In the genomic region with DNA sequence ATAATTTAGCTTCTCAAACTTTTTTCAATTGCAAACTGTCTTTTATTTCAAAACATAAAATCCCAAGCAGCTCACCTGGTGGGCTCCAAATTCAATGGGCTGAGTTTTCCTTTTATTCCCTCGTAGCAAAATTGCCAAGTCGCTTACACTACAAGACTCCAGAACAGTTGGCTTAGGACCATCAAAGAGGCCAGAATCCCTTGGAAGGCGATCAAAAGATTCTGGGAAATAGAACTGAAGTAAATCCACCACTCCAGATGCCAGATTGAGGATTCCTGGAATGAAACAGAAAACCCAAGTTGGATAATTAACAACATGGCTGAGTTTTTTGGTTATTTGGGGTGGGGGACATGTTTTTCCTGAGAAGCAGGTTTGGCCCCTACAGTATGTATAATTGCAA, we compare ENCODE assay signal across 23 cellular contexts.
DNase-seq lines count a peak whose midpoint lies in the region; ATAC-seq and TF ChIP-seq lines count a peak whose summit lies in the region.
"Had no signal": no experiment of that assay in that cellular context is flagged by ENCODE, and none has a peak within 500 bp of the region (broad histone marks: within the 10 kb centered on the region; RNA-seq: fewer than 3 reads in every experiment).

No MANE protein-coding gene starts in this region.

- POLR2A ChIA-PET in naive thymus-derived CD4-positive, alpha-beta T cell (lab: Charles Lee), result no interaction called here

- DNase-seq in DMS 273 (lab: John Stamatoyannopoulos, UW; ENCODE audit: unreplicated experiment) (peak; percentile 34), DMS 273 treated with DMSO at 0.1 percent for 48 hours (lab: John Stamatoyannopoulos, UW) (no peak), fibroblast of gingiva (ENCODE audit: low read depth) (peak; percentile 21), midbrain (lab: John Stamatoyannopoulos, UW) (peak; percentile 14), H9 (no peak)
- DNase-seq in naive thymus-derived CD4-positive, alpha-beta T cell, result no peak
- DNase-seq: DMS53, GOT3, HCEC 1CT, IMR-90, KG1, MG63, NCI-H1105 treated with DMSO at 0.1 percent for 48 hours, NCI-H146, NCI-H2029, NCI-H2227 treated with DMSO at 0.1 percent for 48 hours, NCI-H526 treated with DMSO at 0.1 percent for 48 hours, Right ventricle myocardium superior, RPMI8226 had no signal

- H3K4me3 Mint-ChIP-seq in H9, result no peak overlapping the region
- H3K4me3 Mint-ChIP-seq in naive thymus-derived CD4-positive, alpha-beta T cell, result no peak overlapping the region

- no peaks in the 10 kb centered on the region for H3K4me1 Mint-ChIP-seq in H9
- H3K4me1 Mint-ChIP-seq in naive thymus-derived CD4-positive, alpha-beta T cell, result peaks cover 0 to 9% (median 4%) of the 10 kb centered on the region in 7 donors

- no peaks in the 10 kb centered on the region for H3K79me2 ChIP-seq in H9 (ENCODE audit: insufficient read depth, low read length)

- H2BK20ac ChIP-seq in H9 (ENCODE audit: low read depth, low read length, poor library complexity, severe bottlenecking), result no peak overlapping the region

- H3K27me3 ChIP-seq in H9 (ENCODE audit: insufficient read depth, low read length), result no peaks in the 10 kb centered on the region
- H3K27me3 ChIP-seq in naive thymus-derived CD4-positive, alpha-beta T cell (ENCODE audit: control insufficient read depth in 2 of 2, insufficient read depth in 2 of 2, low read length in 2 of 2), result no peaks in the 10 kb centered on the region
- H3K27me3 ChIP-seq: MG63, SJSA1 had no signal

- H3K27me3 Mint-ChIP-seq in H9 (ENCODE audit: low read depth), result no peaks in the 10 kb centered on the region; the same call in 1 of the 2 replicates
- H3K27me3 Mint-ChIP-seq in naive thymus-derived CD4-positive, alpha-beta T cell, result no peaks in the 10 kb centered on the region

- no peak overlapping the region for H4K91ac ChIP-seq in H9 (ENCODE audit: insufficient read length, low read depth, low read length)

- ATAC-seq in GM19328 (IDR thresholded peaks at IDR 0.05; ENCODE audit: unreplicated experiment), result no peak
- no peak for ATAC-seq in HG03135 (IDR thresholded peaks at IDR 0.05; ENCODE audit: unreplicated experiment)
- ATAC-seq in naive thymus-derived CD4-positive, alpha-beta T cell, result no peak

- no peaks in the 10 kb centered on the region for H3K79me1 ChIP-seq in H9 (ENCODE audit: insufficient read depth, low read depth, low read length, poor library complexity, severe bottlenecking)

- H3K36me3 Mint-ChIP-seq in H9 (ENCODE audit: insufficient read depth in 1 of 3, low read depth in 3 of 3), result peaks cover 0 to 2% (median under 1%) of the 10 kb centered on the region in 3 experiments; a peak in 3 of 7 replicates
- H3K36me3 Mint-ChIP-seq in naive thymus-derived CD4-positive, alpha-beta T cell, result peaks cover 35 to 79% (median 52%) of the 10 kb centered on the region in 5 donors

- H2AFZ ChIP-seq in H9 (ENCODE audit: low read length), result no peak overlapping the region

- no peak overlapping the region for H2BK15ac ChIP-seq in H9 (ENCODE audit: low read depth, low read length)

- no peak overlapping the region for H3K14ac ChIP-seq in H9 (ENCODE audit: insufficient read depth, low read length)

- no peaks in the 10 kb centered on the region for H4K20me1 ChIP-seq in H9 (ENCODE audit: control insufficient read depth, insufficient read depth, insufficient read length)

- H2BK120ac ChIP-seq in H9 (ENCODE audit: low read depth, low read length, poor library complexity, severe bottlenecking), result no peak overlapping the region

- H2BK5ac ChIP-seq in H9 (ENCODE audit: insufficient read length, low read length), result no peak overlapping the region

- H3K36me3 ChIP-seq in naive thymus-derived CD4-positive, alpha-beta T cell (ENCODE audit: control insufficient read depth in 2 of 3, insufficient read depth in 3 of 3, low read length in 3 of 3), result peaks cover 30 to 92% (median 42%) of the 10 kb centered on the region in 3 experiments
- H3K36me3 ChIP-seq: MG63, SJSA1 had no signal

- H4K5ac ChIP-seq in H9 (ENCODE audit: insufficient read length, low read depth, low read length), result no peak overlapping the region

- H3T11ph ChIP-seq in H9 (ENCODE audit: low read length), result no peak overlapping the region

- no peaks in the 10 kb centered on the region for H3K23me2 ChIP-seq in H9 (ENCODE audit: insufficient read length, low read depth, low read length, poor library complexity, severe bottlenecking)

- no peak overlapping the region for H4K8ac ChIP-seq in H9 (replicated peaks; ENCODE audit: insufficient read length, low read depth, low read length)

- no peak overlapping the region for H3K4me2 ChIP-seq in H9 (ENCODE audit: insufficient read depth, insufficient read length, low read length)

- H3K4ac ChIP-seq in H9 (ENCODE audit: low read depth, low read length), result no peak overlapping the region

- H3K23ac ChIP-seq in H9 (ENCODE audit: insufficient read length, low read depth, low read length), result no peak overlapping the region

- no peaks in the 10 kb centered on the region for H3K9me3 ChIP-seq in H9 (ENCODE audit: control insufficient read depth, low read depth, low read length)
- no peaks in the 10 kb centered on the region for H3K9me3 ChIP-seq in naive thymus-derived CD4-positive, alpha-beta T cell (ENCODE audit: control insufficient read depth in 2 of 3, low read length in 3 of 3)
- H3K9me3 ChIP-seq: MG63, SJSA1 had no signal

- no peak overlapping the region for H3K9ac ChIP-seq in H9 (ENCODE audit: extremely low read depth, insufficient read length, low read length)

- TF ChIP-seq CTCF in H9 (conservative IDR thresholded peaks at IDR 0.05), result no peak

- no peak overlapping the region for H3K4me3 ChIP-seq in naive thymus-derived CD4-positive, alpha-beta T cell (ENCODE audit: low read length)
- H3K4me3 ChIP-seq: MG63, SJSA1 had no signal

- no peak overlapping the region for H2BK12ac ChIP-seq in H9 (ENCODE audit: insufficient read length, low read depth, low read length)

- H3K4me1 ChIP-seq in H9 (ENCODE audit: insufficient read depth, low read length), result no peaks in the 10 kb centered on the region
- no peaks in the 10 kb centered on the region for H3K4me1 ChIP-seq in naive thymus-derived CD4-positive, alpha-beta T cell (ENCODE audit: control insufficient read depth in 2 of 2, insufficient read depth in 2 of 2, low read length in 2 of 2)
- H3K4me1 ChIP-seq: SJSA1 had no signal

- H2AK5ac ChIP-seq in H9 (ENCODE audit: insufficient read length, low read length), result no peak overlapping the region

- H3K9me3 Mint-ChIP-seq in H9, result no peaks in the 10 kb centered on the region
- H3K9me3 Mint-ChIP-seq in naive thymus-derived CD4-positive, alpha-beta T cell, result no peaks in the 10 kb centered on the region

- H3K56ac ChIP-seq in H9 (ENCODE audit: insufficient read length, low read depth, low read length), result no peak overlapping the region

- WGBS in H9 (ENCODE audit: extremely low coverage, insufficient read length, low lambda C conversion rate), result no CpG with 5 or more reads among the region's 3 CpGs

- H3K27ac Mint-ChIP-seq in H9, result no peak overlapping the region
- peak overlapping the region in 1 of 9 donors; percentile 19 for H3K27ac Mint-ChIP-seq in naive thymus-derived CD4-positive, alpha-beta T cell

- H3K27ac ChIP-seq in H9 (ENCODE audit: insufficient read length, low read depth, low read length), result no peak overlapping the region
- no peak overlapping the region for H3K27ac ChIP-seq in naive thymus-derived CD4-positive, alpha-beta T cell (ENCODE audit: low read depth, low read length)
- H3K27ac ChIP-seq: 22Rv1, SJSA1 had no signal

- intact Hi-C loops in naive thymus-derived CD4-positive, alpha-beta T cell (cut with micrococcal nuclease), result no loop called here

- CTCF ChIA-PET in naive thymus-derived CD4-positive, alpha-beta T cell (lab: Charles Lee), result no interaction called here

- no peak overlapping the region for H3K18ac ChIP-seq in H9 (ENCODE audit: insufficient read length, low read depth, low read length)

Comparison
In these comparisons a context has a peak if more than half of its experiments do, and no peak if none do; other contexts are left out.
1. DNase-seq: peak in DMS 273 (single experiment), fibroblast of gingiva (single experiment) and midbrain (single experiment); none in DMS 273 treated with DMSO at 0.1 percent for 48 hours (single experiment), H9 (single experiment) and naive thymus-derived CD4-positive, alpha-beta T cell (0 of 9).